ENCODE assay signal across 14 cellular contexts in the genomic region with DNA sequence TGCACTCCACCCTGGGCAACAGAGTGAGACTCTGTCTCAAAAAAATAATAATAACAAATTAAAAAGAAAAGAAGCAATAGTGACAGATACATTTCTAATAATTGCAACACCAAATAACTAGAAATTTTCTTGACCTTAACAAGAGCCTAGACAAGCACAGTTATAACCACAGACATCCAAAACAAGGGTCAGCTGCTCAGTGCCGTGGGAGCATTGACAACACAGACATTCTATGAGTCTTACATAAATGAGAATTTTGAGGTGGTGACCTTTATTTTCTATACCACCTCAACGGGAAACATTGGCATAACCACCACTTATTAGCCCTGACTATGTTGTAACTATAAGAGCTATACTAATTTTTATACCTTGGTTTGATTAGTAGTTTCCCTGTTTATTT.
DNase-seq lines count a peak whose midpoint lies in the region; FAIRE-seq and TF ChIP-seq lines count a peak whose summit lies in the region.
"Had no signal": no experiment of that assay in that cellular context is flagged by ENCODE, and none has a peak within 500 bp of the region (broad histone marks: within the 10 kb centered on the region; RNA-seq: fewer than 3 reads in every experiment).

No MANE protein-coding gene starts in this region.

- H3K9me3 ChIP-seq in neutrophil (no peaks in the 10 kb centered on the region), vagina (no peaks in the 10 kb centered on the region)

- H3K4me3 ChIP-seq in bronchial epithelial cell (ENCODE audit: low read depth, low read length): no peak overlapping the region
- H3K4me3 ChIP-seq in neutrophil (ENCODE audit: low read depth in 1 of 2, low read length in 1 of 2): peak overlapping the region in 1 of 2 experiments; percentile 40
- H3K4me3 ChIP-seq in vagina: no peak overlapping the region

- TF ChIP-seq CTCF in bronchial epithelial cell (IDR thresholded peaks at IDR 0.05; ENCODE audit: insufficient read depth, low read length, severe bottlenecking) (no peak), neutrophil (IDR thresholded peaks at IDR 0.05) (no peak), vagina (IDR thresholded peaks at IDR 0.05) (no peak)

- H3K36me3 ChIP-seq in bronchial epithelial cell (ENCODE audit: control insufficient read depth, insufficient read depth, low read length) (no peaks in the 10 kb centered on the region), neutrophil (no peaks in the 10 kb centered on the region), vagina (no peaks in the 10 kb centered on the region)
- H3K36me3 ChIP-seq: brain microvascular endothelial cell had no signal

- H3K4me1 ChIP-seq in neutrophil (ENCODE audit: control insufficient read depth in 1 of 2, insufficient read depth in 1 of 2, low read depth in 1 of 2, low read length in 1 of 2): peaks cover 32 to 36% of the 10 kb centered on the region in 2 experiments
- no peaks in the 10 kb centered on the region for H3K4me1 ChIP-seq in vagina

- TF ChIP-seq POLR2A in vagina (IDR thresholded peaks at IDR 0.05): no peak

- H3K27me3 ChIP-seq in bronchial epithelial cell (ENCODE audit: control insufficient read depth, insufficient read depth, low read length) (no peaks in the 10 kb centered on the region), neutrophil (no peaks in the 10 kb centered on the region), vagina (no peaks in the 10 kb centered on the region)
- H3K27me3 ChIP-seq: brain microvascular endothelial cell had no signal

- H3K27ac ChIP-seq in neutrophil (peak overlapping the region; percentile 90), vagina (no peak overlapping the region)
- H3K27ac ChIP-seq: brain microvascular endothelial cell had no signal

- DNase-seq in AML-193 (lab: John Stamatoyannopoulos, UW) (peak; percentile 6 to 18), GM04503 (ENCODE audit: low read depth) (peak; percentile 7), bronchial epithelial cell (ENCODE audit: low read depth) (peak; percentile 15), NK-92 (lab: John Stamatoyannopoulos, UW; ENCODE audit: unreplicated experiment) (no peak), D341Med (ENCODE audit: low spot score) (no peak), vagina (ENCODE audit: extremely low spot score in 2 of 2) (no peak)
- no peak for DNase-seq in activated CD4-positive, alpha-beta T cell treated with anti-CD3 and anti-CD28 coated beads for 1 hour
- DNase-seq: activated effector memory CD4-positive, alpha-beta T cell treated with Interleukin-2 at 50 U/mL for 16 hours; brain microvascular endothelial cell; naive thymus-derived CD4-positive, alpha-beta T cell; stimulated activated CD4-positive, alpha-beta T cell treated with anti-CD3 and anti-CD28 coated beads, Interleukin-1b, Interleukin-23, amount 100 ng/mL, for 48 hours; stimulated activated naive B cell treated with anti-CD40 and anti-IgM and Interleukin-4, amounts not matched to agents 10 μg/mL and 1 μg/mL and 100 μg/mL, for 72 hours; T-helper 1 cell had no signal

- intact Hi-C loops in vagina (cut with DNase I): no loop called here

- no peak for FAIRE-seq in bronchial epithelial cell (lab: Jason Lieb, UNC)

Comparison
In these comparisons a context has a peak if more than half of its experiments do, and no peak if none do; other contexts are left out.
1. DNase-seq: peak in AML-193 (2 of 2), GM04503 (single experiment) and bronchial epithelial cell (single experiment); none in NK-92 (single experiment), activated CD4-positive, alpha-beta T cell treated with anti-CD3 and anti-CD28 coated beads for 1 hour (single experiment), D341Med (single experiment) and vagina (0 of 2).